ENCODE assay signal across 8 cellular contexts in the genomic region with DNA sequence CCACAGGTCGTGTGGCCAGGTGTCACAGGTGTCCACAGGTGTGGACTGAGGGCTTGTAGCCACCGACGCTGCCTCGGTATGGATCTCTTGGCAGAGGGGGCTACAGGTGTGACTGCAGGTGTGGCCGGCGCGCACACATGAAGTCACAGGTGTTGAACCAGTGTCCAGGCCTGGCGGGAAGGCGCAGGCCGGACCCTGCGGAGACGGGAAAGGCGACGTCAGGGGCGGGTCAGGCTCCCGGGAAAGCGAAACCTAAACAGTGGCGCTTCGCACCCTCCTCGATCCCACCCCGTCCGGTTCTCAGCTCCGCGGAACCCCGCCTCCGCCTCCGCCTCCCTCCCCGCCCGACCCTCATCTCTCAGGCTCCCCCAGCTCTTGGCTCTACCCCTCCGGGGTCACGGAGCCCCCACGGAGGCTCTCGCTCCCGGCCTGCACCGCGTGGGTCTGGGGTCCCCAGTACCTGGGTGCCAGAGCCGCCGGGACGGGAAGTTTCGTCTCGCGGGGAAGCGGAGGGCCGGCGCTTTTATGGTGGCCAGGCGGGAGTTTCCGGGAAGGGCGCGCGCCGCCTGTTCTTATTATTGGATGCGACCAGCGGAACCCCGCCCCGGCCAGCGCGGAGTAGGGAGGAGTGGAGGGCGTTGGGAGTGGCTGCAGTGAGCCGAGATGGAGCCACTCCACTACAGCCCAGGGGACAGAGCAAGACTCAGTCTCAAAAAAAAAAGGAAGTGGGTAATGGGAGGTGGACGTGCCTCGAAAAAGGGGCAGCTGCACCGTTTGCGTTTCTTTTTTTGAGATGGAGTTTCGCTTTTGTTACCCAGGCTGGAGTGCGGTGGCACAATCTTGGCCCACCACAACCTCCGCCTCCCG. TPM values are rescaled to one million over a fixed set of nuclear protein-coding genes. Genes with fewer than 3 reads are reported as not detected.
DNase-seq lines count a peak whose midpoint lies in the region; ATAC-seq and TF ChIP-seq lines count a peak whose summit lies in the region.

A gene (minus strand): TSS at position 498 of the 867 bp plus-strand sequence. CDS start 586 bp downstream, outside the sequence.

- peaks cover 30% of the 10 kb centered on the region for H3K4me1 ChIP-seq in CD4-positive, CD25-positive, alpha-beta regulatory T cell (ENCODE audit: control insufficient read depth, insufficient read depth, low read length, poor library complexity, severe bottlenecking)
- H3K4me1 ChIP-seq in OCI-LY3 (ENCODE audit: low read length) (peaks cover 20% of the 10 kb centered on the region), mucosa of descending colon (ENCODE audit: low read depth) (peaks cover 29% of the 10 kb centered on the region)

- H4K20me1 ChIP-seq in OCI-LY3 (ENCODE audit: insufficient read depth, low read length) = peaks cover 20% of the 10 kb centered on the region

- peaks cover 20% of the 10 kb centered on the region for H3K36me3 ChIP-seq in CD4-positive, CD25-positive, alpha-beta regulatory T cell (ENCODE audit: control insufficient read depth, insufficient read depth, low read length)
- H3K36me3 ChIP-seq in OCI-LY3 (replicated peaks; ENCODE audit: low read depth, low read length) = peaks cover 25% of the 10 kb centered on the region
- peaks cover 4% of the 10 kb centered on the region for H3K36me3 ChIP-seq in mucosa of descending colon (ENCODE audit: low read depth)

- H3K9me3 Mint-ChIP-seq in CD4-positive, CD25-positive, alpha-beta regulatory T cell = no peaks in the 10 kb centered on the region

- H3K36me3 Mint-ChIP-seq in CD4-positive, CD25-positive, alpha-beta regulatory T cell = peaks cover 4% of the 10 kb centered on the region

- peaks cover 0 to 27% (median 4%) of the 10 kb centered on the region in 4 donors for H3K4me1 Mint-ChIP-seq in CD4-positive, CD25-positive, alpha-beta regulatory T cell

- H3K27me3 ChIP-seq in CD4-positive, CD25-positive, alpha-beta regulatory T cell (ENCODE audit: control insufficient read depth, insufficient read depth, low read length) = no peaks in the 10 kb centered on the region
- H3K27me3 ChIP-seq in HL-60 (ENCODE audit: insufficient read depth, poor library complexity, severe bottlenecking) (no peaks in the 10 kb centered on the region), OCI-LY3 (ENCODE audit: low read depth, low read length) (no peaks in the 10 kb centered on the region)

- peak within 1 kb of the TSS; percentile 84 for H3K4me2 ChIP-seq in OCI-LY3 (ENCODE audit: low read length)

- H3K9ac ChIP-seq in OCI-LY3 (ENCODE audit: low read length) = peak within 1 kb of the TSS; percentile 77

- H3K27ac ChIP-seq in CD4-positive, CD25-positive, alpha-beta regulatory T cell (ENCODE audit: insufficient read depth, low read length, poor library complexity, severe bottlenecking) = peak within 1 kb of the TSS; percentile 93
- H3K27ac ChIP-seq in HL-60 (replicated peaks) = peak within 1 kb of the TSS; percentile 89
- peak within 1 kb of the TSS; percentile 90 for H3K27ac ChIP-seq in OCI-LY3 (ENCODE audit: low read length)

- intact Hi-C loops in mucosa of descending colon (cut with DNase I, micrococcal nuclease) = no loop called here

- no peak within 1 kb of the TSS for H2AFZ ChIP-seq in OCI-LY3 (ENCODE audit: low read depth, low read length)

- H3K79me2 ChIP-seq in OCI-LY3 (ENCODE audit: low read length) = peaks cover 5% of the 10 kb centered on the region; the same call in 1 of the 2 replicates

- H3K9me3 ChIP-seq in CD4-positive, CD25-positive, alpha-beta regulatory T cell (ENCODE audit: control insufficient read depth in 2 of 2, low read length in 2 of 2) = no peaks in the 10 kb centered on the region
- no peaks in the 10 kb centered on the region for H3K9me3 ChIP-seq in OCI-LY3 (ENCODE audit: insufficient read depth, low read length)
- no peaks in the 10 kb centered on the region for H3K9me3 ChIP-seq in mucosa of descending colon

- H3K4me3 Mint-ChIP-seq in CD4-positive, CD25-positive, alpha-beta regulatory T cell = peak within 1 kb of the TSS; percentile 93 to 97 (median 95)

- H3K4me3 ChIP-seq in CD4-positive, CD25-positive, alpha-beta regulatory T cell (ENCODE audit: low read depth, low read length) = peak within 1 kb of the TSS; percentile 71
- H3K4me3 ChIP-seq in HL-60 (replicated peaks; ENCODE audit: insufficient read depth, low read length) (peak within 1 kb of the TSS; percentile 69), OCI-LY3 (ENCODE audit: low read length) (peak within 1 kb of the TSS; percentile 88), mucosa of descending colon (peak within 1 kb of the TSS; percentile 32)

- no peaks in the 10 kb centered on the region for H3K27me3 Mint-ChIP-seq in CD4-positive, CD25-positive, alpha-beta regulatory T cell

- H3K27ac Mint-ChIP-seq in CD4-positive, CD25-positive, alpha-beta regulatory T cell = peak within 1 kb of the TSS; percentile 87 to 95 (median 90)

- ATAC-seq in CD4-positive, CD25-positive, alpha-beta regulatory T cell (ENCODE audit: low read depth in 2 of 2) = peak; percentile 73 to 79
- ATAC-seq in GM19463 (IDR thresholded peaks at IDR 0.05; ENCODE audit: unreplicated experiment) (peak; percentile 84), mucosa of descending colon (peak; percentile 73)

- peak; percentile 81 to 92 (median 86) for DNase-seq in CD4-positive, CD25-positive, alpha-beta regulatory T cell
- DNase-seq in HL-60 (ENCODE audit: low read depth in 1 of 2, low spot score in 1 of 2) (peak; percentile 78 to 98), activated T-cell treated with anti-CD3 and anti-CD28 coated beads for 1 hour (ENCODE audit: low read depth) (peak; percentile 85), epidermal melanocyte (ENCODE audit: insufficient read length, low spot score) (peak; percentile 98), mucosa of descending colon (peak; percentile 97 to 98 (median 97))
- peak; percentile 82 to 85 for DNase-seq in stimulated activated CD8-positive, alpha-beta memory T cell treated with anti-CD3 and anti-CD28 coated beads, Interleukin-4, amount 100 ng/mL, for 1 hour (ENCODE audit: low read depth in 2 of 2, low spot score in 1 of 2)

- TF ChIP-seq CTCF in HL-60 (IDR thresholded peaks at IDR 0.05; ENCODE audit: insufficient read depth, low read length) (no peak), OCI-LY3 (IDR thresholded peaks at IDR 0.05; ENCODE audit: low read depth, low read length) (no peak), mucosa of descending colon (IDR thresholded peaks at IDR 0.05) (no peak)

RNA-seq across cellular contexts. Expression of the gene that starts here (rescaled TPM):
- 120 TPM for total RNA-seq in CD4-positive, CD25-positive, alpha-beta regulatory T cell
- polyA plus RNA-seq in CD4-positive, CD25-positive, alpha-beta regulatory T cell = 10 to 100 TPM; 27.2 to 38.9 (median 28.6) TPM
- 10 to 100 TPM; 26.9 to 36.1 (median 27.8) TPM for total RNA-seq in mucosa of descending colon

Comparison
In these comparisons a context has a peak if more than half of its experiments do, and no peak if none do; other contexts are left out.
1. Peak in every context shown above with its lines: DNase-seq, ATAC-seq, H3K4me3 ChIP-seq and H3K27ac ChIP-seq.
2. H3K4me3 ChIP-seq: peak in every context shown above with its lines; median percentile 88 in OCI-LY3; 71 in CD4-positive, CD25-positive, alpha-beta regulatory T cell; 69 in HL-60; 32 in mucosa of descending colon.